Comparison of ENCODE assay signal across 13 cellular contexts in the genomic region with DNA sequence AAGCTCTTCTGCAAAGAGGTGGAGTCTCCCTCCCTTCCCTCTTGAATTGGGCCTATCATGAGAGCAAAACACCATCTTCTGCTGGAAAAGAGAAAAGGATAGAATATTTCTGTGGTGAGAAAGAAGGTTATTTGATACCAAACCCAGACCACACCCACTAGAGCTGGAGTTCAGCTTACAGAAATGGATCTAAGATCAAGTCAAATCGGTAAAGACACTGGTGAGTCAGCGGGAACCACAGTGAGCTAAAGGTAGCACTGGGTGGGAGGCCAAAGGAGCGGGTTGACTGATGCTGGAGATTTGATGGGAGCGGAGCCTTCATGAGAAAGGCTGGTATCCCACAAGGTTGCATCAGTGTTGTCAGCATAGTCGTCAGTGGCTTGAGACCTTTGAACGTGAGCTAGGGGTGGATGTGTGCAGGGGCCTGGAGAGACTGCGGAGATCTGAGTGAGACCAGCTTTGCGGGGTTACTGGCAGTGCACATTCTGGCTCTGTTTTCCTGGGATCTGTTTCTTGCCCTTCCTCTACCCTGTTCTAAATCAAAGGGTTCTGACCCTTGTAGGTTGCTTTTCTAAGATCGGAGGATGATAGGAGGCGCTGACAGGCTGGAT.
DNase-seq lines count a peak whose midpoint lies in the region; ATAC-seq lines count a peak whose summit lies in the region.
"Had no signal": no experiment of that assay in that cellular context is flagged by ENCODE, and none has a peak within 500 bp of the region (broad histone marks: within the 10 kb centered on the region; RNA-seq: fewer than 3 reads in every experiment).

No MANE protein-coding gene starts in this region.

- no peaks in the 10 kb centered on the region for H3K4me1 Mint-ChIP-seq in activated naive CD4-positive, alpha-beta T cell treated with anti-CD3 and anti-CD28 coated beads, Interleukin-2, amount 10 ng/mL, durations not matched to agents 7 days and 5 days
- H3K4me1 Mint-ChIP-seq: central memory CD8-positive, alpha-beta T cell had no signal

- H3K27me3 Mint-ChIP-seq in activated naive CD4-positive, alpha-beta T cell treated with anti-CD3 and anti-CD28 coated beads, Interleukin-2, amount 10 ng/mL, durations not matched to agents 7 days and 5 days = peaks cover 26% of the 10 kb centered on the region

- DNase-seq in activated naive CD4-positive, alpha-beta T cell treated with Interleukin-2 at 50 U/mL for 16 hours = peak; percentile 6
- no peak for DNase-seq in activated naive CD4-positive, alpha-beta T cell treated with anti-CD3 and anti-CD28 coated beads, Interleukin-2, amount 10 ng/mL, durations not matched to agents 7 days and 5 days
- DNase-seq in SK-N-DZ (ENCODE audit: low spot score) (peak; percentile 77), fibroblast of peridontal ligament (ENCODE audit: extremely low read depth) (peak; percentile 79), pons (ENCODE audit: low spot score) (no peak)
- DNase-seq in stimulated activated CD4-positive, alpha-beta T cell treated with anti-CD3 and anti-CD28 coated beads, Interleukin-4, amount 100 ng/mL, for 48 hours (ENCODE audit: low read depth in 2 of 2) = peak; percentile 23 to 59
- DNase-seq: NCI-H1417 treated with DMSO at 0.1 percent for 48 hours, NCI-H526 treated with DMSO at 0.1 percent for 48 hours, Right ventricle myocardium superior, uterus had no signal

- no peak overlapping the region for H3K27ac Mint-ChIP-seq in activated naive CD4-positive, alpha-beta T cell treated with anti-CD3 and anti-CD28 coated beads, Interleukin-2, amount 10 ng/mL, durations not matched to agents 7 days and 5 days

- no peaks in the 10 kb centered on the region for H3K9me3 Mint-ChIP-seq in activated naive CD4-positive, alpha-beta T cell treated with anti-CD3 and anti-CD28 coated beads, Interleukin-2, amount 10 ng/mL, durations not matched to agents 7 days and 5 days
- H3K9me3 Mint-ChIP-seq: central memory CD8-positive, alpha-beta T cell had no signal

- CTCF ChIA-PET in activated naive CD4-positive, alpha-beta T cell treated with anti-CD3 and anti-CD28 coated beads, Interleukin-2, amount 10 ng/mL, durations not matched to agents 7 days and 5 days (lab: Charles Lee) = interaction anchor here (1.0 to 1.6 kb wide), 2 partner anchors 12 to 14 kb away, joined by 3 to 4 read pairs; no protein-coding TSS in a partner anchor

- H3K36me3 Mint-ChIP-seq in activated naive CD4-positive, alpha-beta T cell treated with anti-CD3 and anti-CD28 coated beads, Interleukin-2, amount 10 ng/mL, durations not matched to agents 7 days and 5 days = no peaks in the 10 kb centered on the region

- ATAC-seq in GM21423 (IDR thresholded peaks at IDR 0.05; ENCODE audit: unreplicated experiment) (no peak), HG03442 (IDR thresholded peaks at IDR 0.05; ENCODE audit: unreplicated experiment) (no peak)

- no peak overlapping the region for H3K4me3 Mint-ChIP-seq in activated naive CD4-positive, alpha-beta T cell treated with anti-CD3 and anti-CD28 coated beads, Interleukin-2, amount 10 ng/mL, durations not matched to agents 7 days and 5 days
- H3K4me3 Mint-ChIP-seq: central memory CD8-positive, alpha-beta T cell had no signal

Comparison
In these comparisons a context has a peak if more than half of its experiments do, and no peak if none do; other contexts are left out.
1. DNase-seq: peak in activated naive CD4-positive, alpha-beta T cell treated with Interleukin-2 at 50 U/mL for 16 hours (single experiment), SK-N-DZ (single experiment), fibroblast of peridontal ligament (single experiment) and stimulated activated CD4-positive, alpha-beta T cell treated with anti-CD3 and anti-CD28 coated beads, Interleukin-4, amount 100 ng/mL, for 48 hours (2 of 2); none in activated naive CD4-positive, alpha-beta T cell treated with anti-CD3 and anti-CD28 coated beads, Interleukin-2, amount 10 ng/mL, durations not matched to agents 7 days and 5 days (single experiment) and pons (single experiment).